8 cellular contexts compared by ENCODE assay signal in genomic region chr12:48924617-48925217, GRCh38. TPM values are rescaled to one million over a fixed set of nuclear protein-coding genes. Genes with fewer than 3 reads are reported as not detected.
DNase-seq lines count a peak whose midpoint lies in the region; ATAC-seq, FAIRE-seq and TF ChIP-seq lines count a peak whose summit lies in the region.

No MANE protein-coding gene starts in this region.

- H3K4me2 ChIP-seq in parathyroid adenoma (ENCODE audit: low read length), result peak overlapping the region; percentile 98

- H3K36me3 ChIP-seq in parathyroid adenoma (ENCODE audit: control insufficient read depth, insufficient read depth, low read length) (no peaks in the 10 kb centered on the region), upper lobe of left lung (peaks cover 0 to 23% (median 4%) of the 10 kb centered on the region in 4 donors), MG63 (peaks cover 45% of the 10 kb centered on the region)

- DNase-seq in GM12891 (ENCODE audit: insufficient read length, low spot score) (peak; percentile 81), NCI-H1930 (lab: John Stamatoyannopoulos, UW) (peak; percentile 46 to 62), activated T-cell treated with anti-CD3 and anti-CD28 coated beads for 1 hour (ENCODE audit: low read depth) (peak; percentile 68), fibroblast of peridontal ligament (ENCODE audit: extremely low read depth) (peak; percentile 31), upper lobe of left lung (peak; percentile 72 to 92), MG63 (no peak)

- peak; percentile 73 for FAIRE-seq in GM12891 (lab: Jason Lieb, UNC)

- no peak overlapping the region for H3K9ac ChIP-seq in parathyroid adenoma

- H3K4me1 ChIP-seq in parathyroid adenoma (no peaks in the 10 kb centered on the region), upper lobe of left lung (peaks cover 5 to 15% (median 9%) of the 10 kb centered on the region in 4 donors)

- TF ChIP-seq EP300 in upper lobe of left lung (IDR thresholded peaks at IDR 0.05), result no peak

- H3K4me3 ChIP-seq in parathyroid adenoma (ENCODE audit: low read depth, low read length), result peak overlapping the region; percentile 81
- peak overlapping the region; percentile 71 to 88 (median 76) for H3K4me3 ChIP-seq in upper lobe of left lung
- no peak overlapping the region for H3K4me3 ChIP-seq in MG63

- H2AFZ ChIP-seq in parathyroid adenoma, result peak overlapping the region; percentile 69

- WGBS in upper lobe of left lung, 2 donors, result 0% methylated on average over 17 to 38 of the region's 39 CpGs

- H3K27me3 ChIP-seq in parathyroid adenoma (ENCODE audit: control insufficient read depth, insufficient read depth, low read length) (no peaks in the 10 kb centered on the region), upper lobe of left lung (no peaks in the 10 kb centered on the region), MG63 (no peaks in the 10 kb centered on the region)

- H3K79me2 ChIP-seq in parathyroid adenoma, result no peaks in the 10 kb centered on the region

- no peaks in the 10 kb centered on the region for H3K9me3 ChIP-seq in parathyroid adenoma (ENCODE audit: control insufficient read depth, low read length)
- H3K9me3 ChIP-seq in upper lobe of left lung, result no peaks in the 10 kb centered on the region
- no peaks in the 10 kb centered on the region for H3K9me3 ChIP-seq in MG63

- H3K27ac ChIP-seq in parathyroid adenoma, result no peak overlapping the region
- H3K27ac ChIP-seq in upper lobe of left lung, result peak overlapping the region; percentile 16 to 90 (median 82)

- ATAC-seq in HG02571 (IDR thresholded peaks at IDR 0.05; ENCODE audit: unreplicated experiment) (peak; percentile 61), upper lobe of left lung (ENCODE audit: low FRiP score in 2 of 2) (peak; percentile 83 to 84)

- no peak; the same call in 1 of the 2 replicates for TF ChIP-seq POLR2A in GM12891 (IDR thresholded peaks at IDR 0.05; ENCODE audit: low read depth, low read length)
- TF ChIP-seq POLR2A in upper lobe of left lung (IDR thresholded peaks at IDR 0.05), result no peak

- TF ChIP-seq CTCF in parathyroid adenoma (IDR thresholded peaks at IDR 0.05) (peak; percentile 70), upper lobe of left lung (IDR thresholded peaks at IDR 0.05) (peak; percentile 36 to 76 (median 60))

TF ChIP-seq in GM12891, 5 proteins besides CTCF, POLR2A, EP300 and RAD21:
- TF ChIP-seq SPI1 (IDR thresholded peaks at IDR 0.05; ENCODE audit: low read depth, low read length), result peak; percentile 58; the same call in 1 of the 2 replicates
- TF ChIP-seq POLR2AphosphoS5 (IDR thresholded peaks at IDR 0.05; ENCODE audit: low read depth, low read length), result peak; percentile 31; the same call in 1 of the 2 replicates
- TF ChIP-seq PAX5 (IDR thresholded peaks at IDR 0.05; ENCODE audit: insufficient read depth, low read length, severe bottlenecking), result no peak
- TF ChIP-seq POU2F2 (IDR thresholded peaks at IDR 0.05; ENCODE audit: low read depth, low read length), result no peak
- TF ChIP-seq TAF1 (IDR thresholded peaks at IDR 0.05; ENCODE audit: low read depth, low read length), result no peak
TF ChIP-seq in GM12891: peak in this region for 2.

RNA-seq across cellular contexts. Expression of gene FKBP11, which starts 0.6 kb away (rescaled TPM):
- polyA plus RNA-seq in GM12891 (2012; ENCODE audit: low read depth, missing spikeins), result 43.4 TPM
- total RNA-seq in upper lobe of left lung, result 10 to 100 TPM in 5 of 6 donors, 1 to 10 TPM in 1; 9.4 to 31.9 (median 19.3) TPM
- 0.94 and 3.2 TPM in 2 replicates for total RNA-seq in MG63 (2014; rRNA removed; shearing (Covaris generic); ENCODE audit: low replicate concordance)

RNA-seq across cellular contexts. Expression of gene ARF3, which starts 32.6 kb away (rescaled TPM):
- polyA plus RNA-seq in GM12891 (2012; ENCODE audit: low read depth, missing spikeins), result 121 TPM
- total RNA-seq in upper lobe of left lung, result 100 to 1,000 TPM in 3 of 6 donors, 10 to 100 TPM in 3; 67.4 to 178 (median 99.2) TPM
- 77.7 and 79.1 TPM in 2 replicates for total RNA-seq in MG63 (2014; rRNA removed; shearing (Covaris generic); ENCODE audit: low replicate concordance)

RNA-seq across cellular contexts. Expression of gene WNT10B, which starts 46.8 kb away (rescaled TPM):
- 0.30 TPM for polyA plus RNA-seq in GM12891 (2012; ENCODE audit: low read depth, missing spikeins)
- total RNA-seq in upper lobe of left lung, result 1 to 10 TPM in 1 of 6 donors, under 1 TPM in 2, not detected in 3; 0.69 to 2.2 (median 0.74) TPM
- total RNA-seq in MG63 (2014; rRNA removed; shearing (Covaris generic); ENCODE audit: low replicate concordance), result 2.7 and 3.6 TPM in 2 replicates

RNA-seq across cellular contexts. Expression of gene WNT1, which starts 53.4 kb away (rescaled TPM):
- polyA plus RNA-seq in GM12891 (2012; ENCODE audit: low read depth, missing spikeins), result not detected
- under 1 TPM in 1 of 6 donors, not detected in 5; 0.34 TPM for total RNA-seq in upper lobe of left lung
- not detected in 2 replicates for total RNA-seq in MG63 (2014; rRNA removed; shearing (Covaris generic); ENCODE audit: low replicate concordance)

RNA-seq across cellular contexts. Expression of gene RND1, which starts 59.0 kb away (rescaled TPM):
- polyA plus RNA-seq in GM12891 (2012; ENCODE audit: low read depth, missing spikeins), result 4.0 TPM
- total RNA-seq in upper lobe of left lung, result 10 to 100 TPM in 4 of 6 donors, 1 to 10 TPM in 2; 7.2 to 23.0 (median 14.2) TPM
- 0.12 TPM in 1 of 2 replicates, not detected in the other for total RNA-seq in MG63 (2014; rRNA removed; shearing (Covaris generic); ENCODE audit: low replicate concordance)
